ENCODE assay signal across 1 cellular context in the genomic region with DNA sequence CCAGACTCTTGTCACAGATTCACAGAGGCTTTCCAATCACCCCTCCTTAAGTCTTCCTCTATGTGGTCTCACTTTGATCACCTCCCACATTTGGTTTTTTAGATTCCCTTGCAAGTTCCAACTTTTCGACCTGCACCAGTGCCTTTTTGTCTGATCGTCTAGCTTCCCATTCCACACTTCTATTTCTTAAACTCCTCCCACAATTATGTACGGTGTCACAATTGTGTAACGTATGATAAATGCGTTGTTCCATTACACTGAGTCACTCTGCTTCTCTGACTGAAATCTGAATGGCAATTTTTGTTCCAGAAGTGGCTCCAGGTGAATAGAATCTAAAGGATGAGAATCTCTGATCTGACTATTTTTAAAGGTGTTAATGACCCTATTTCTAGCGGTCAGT.
TF ChIP-seq lines count a peak whose summit lies in the region.

No MANE protein-coding gene starts in this region.

TF ChIP-seq in GM23338, 12 proteins besides CTCF, POLR2A, EP300 and RAD21 (continued from another document):
- TF ChIP-seq, protein P1, sequence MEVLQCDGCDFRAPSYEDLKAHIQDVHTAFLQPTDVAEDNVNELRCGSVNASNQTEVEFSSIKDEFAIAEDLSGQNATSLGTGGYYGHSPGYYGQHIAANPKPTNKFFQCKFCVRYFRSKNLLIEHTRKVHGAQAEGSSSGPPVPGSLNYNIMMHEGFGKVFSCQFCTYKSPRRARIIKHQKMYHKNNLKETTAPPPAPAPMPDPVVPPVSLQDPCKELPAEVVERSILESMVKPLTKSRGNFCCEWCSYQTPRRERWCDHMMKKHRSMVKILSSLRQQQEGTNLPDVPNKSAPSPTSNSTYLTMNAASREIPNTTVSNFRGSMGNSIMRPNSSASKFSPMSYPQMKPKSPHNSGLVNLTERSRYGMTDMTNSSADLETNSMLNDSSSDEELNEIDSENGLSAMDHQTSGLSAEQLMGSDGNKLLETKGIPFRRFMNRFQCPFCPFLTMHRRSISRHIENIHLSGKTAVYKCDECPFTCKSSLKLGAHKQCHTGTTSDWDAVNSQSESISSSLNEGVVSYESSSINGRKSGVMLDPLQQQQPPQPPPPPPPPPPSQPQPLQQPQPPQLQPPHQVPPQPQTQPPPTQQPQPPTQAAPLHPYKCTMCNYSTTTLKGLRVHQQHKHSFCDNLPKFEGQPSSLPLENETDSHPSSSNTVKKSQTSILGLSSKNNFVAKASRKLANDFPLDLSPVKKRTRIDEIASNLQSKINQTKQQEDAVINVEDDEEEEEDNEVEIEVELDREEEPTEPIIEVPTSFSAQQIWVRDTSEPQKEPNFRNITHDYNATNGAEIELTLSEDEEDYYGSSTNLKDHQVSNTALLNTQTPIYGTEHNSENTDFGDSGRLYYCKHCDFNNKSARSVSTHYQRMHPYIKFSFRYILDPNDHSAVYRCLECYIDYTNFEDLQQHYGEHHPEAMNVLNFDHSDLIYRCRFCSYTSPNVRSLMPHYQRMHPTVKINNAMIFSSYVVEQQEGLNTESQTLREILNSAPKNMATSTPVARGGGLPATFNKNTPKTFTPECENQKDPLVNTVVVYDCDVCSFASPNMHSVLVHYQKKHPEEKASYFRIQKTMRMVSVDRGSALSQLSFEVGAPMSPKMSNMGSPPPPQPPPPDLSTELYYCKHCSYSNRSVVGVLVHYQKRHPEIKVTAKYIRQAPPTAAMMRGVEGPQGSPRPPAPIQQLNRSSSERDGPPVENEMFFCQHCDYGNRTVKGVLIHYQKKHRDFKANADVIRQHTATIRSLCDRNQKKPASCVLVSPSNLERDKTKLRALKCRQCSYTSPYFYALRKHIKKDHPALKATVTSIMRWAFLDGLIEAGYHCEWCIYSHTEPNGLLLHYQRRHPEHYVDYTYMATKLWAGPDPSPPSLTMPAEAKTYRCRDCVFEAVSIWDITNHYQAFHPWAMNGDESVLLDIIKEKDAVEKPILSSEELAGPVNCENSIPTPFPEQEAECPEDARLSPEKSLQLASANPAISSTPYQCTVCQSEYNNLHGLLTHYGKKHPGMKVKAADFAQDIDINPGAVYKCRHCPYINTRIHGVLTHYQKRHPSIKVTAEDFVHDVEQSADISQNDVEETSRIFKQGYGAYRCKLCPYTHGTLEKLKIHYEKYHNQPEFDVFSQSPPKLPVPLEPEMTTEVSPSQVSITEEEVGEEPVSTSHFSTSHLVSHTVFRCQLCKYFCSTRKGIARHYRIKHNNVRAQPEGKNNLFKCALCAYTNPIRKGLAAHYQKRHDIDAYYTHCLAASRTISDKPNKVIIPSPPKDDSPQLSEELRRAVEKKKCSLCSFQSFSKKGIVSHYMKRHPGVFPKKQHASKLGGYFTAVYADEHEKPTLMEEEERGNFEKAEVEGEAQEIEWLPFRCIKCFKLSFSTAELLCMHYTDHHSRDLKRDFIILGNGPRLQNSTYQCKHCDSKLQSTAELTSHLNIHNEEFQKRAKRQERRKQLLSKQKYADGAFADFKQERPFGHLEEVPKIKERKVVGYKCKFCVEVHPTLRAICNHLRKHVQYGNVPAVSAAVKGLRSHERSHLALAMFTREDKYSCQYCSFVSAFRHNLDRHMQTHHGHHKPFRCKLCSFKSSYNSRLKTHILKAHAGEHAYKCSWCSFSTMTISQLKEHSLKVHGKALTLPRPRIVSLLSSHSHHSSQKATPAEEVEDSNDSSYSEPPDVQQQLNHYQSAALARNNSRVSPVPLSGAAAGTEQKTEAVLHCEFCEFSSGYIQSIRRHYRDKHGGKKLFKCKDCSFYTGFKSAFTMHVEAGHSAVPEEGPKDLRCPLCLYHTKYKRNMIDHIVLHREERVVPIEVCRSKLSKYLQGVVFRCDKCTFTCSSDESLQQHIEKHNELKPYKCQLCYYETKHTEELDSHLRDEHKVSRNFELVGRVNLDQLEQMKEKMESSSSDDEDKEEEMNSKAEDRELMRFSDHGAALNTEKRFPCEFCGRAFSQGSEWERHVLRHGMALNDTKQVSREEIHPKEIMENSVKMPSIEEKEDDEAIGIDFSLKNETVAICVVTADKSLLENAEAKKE (CRISPR knock-in tag; IDR thresholded peaks at IDR 0.05), result no peak
- TF ChIP-seq CREB1 (CRISPR knock-in tag; IDR thresholded peaks at IDR 0.05; ENCODE audit: low read depth), result no peak
- no peak for TF ChIP-seq ZNF331 (CRISPR knock-in tag; IDR thresholded peaks at IDR 0.05; ENCODE audit: low read depth)
- no peak for TF ChIP-seq NANOG (IDR thresholded peaks at IDR 0.05; ENCODE audit: borderline replicate concordance)
- TF ChIP-seq, protein P2, sequence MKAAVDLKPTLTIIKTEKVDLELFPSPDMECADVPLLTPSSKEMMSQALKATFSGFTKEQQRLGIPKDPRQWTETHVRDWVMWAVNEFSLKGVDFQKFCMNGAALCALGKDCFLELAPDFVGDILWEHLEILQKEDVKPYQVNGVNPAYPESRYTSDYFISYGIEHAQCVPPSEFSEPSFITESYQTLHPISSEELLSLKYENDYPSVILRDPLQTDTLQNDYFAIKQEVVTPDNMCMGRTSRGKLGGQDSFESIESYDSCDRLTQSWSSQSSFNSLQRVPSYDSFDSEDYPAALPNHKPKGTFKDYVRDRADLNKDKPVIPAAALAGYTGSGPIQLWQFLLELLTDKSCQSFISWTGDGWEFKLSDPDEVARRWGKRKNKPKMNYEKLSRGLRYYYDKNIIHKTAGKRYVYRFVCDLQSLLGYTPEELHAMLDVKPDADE (IDR thresholded peaks at IDR 0.05), result no peak
- TF ChIP-seq JUNB (IDR thresholded peaks at IDR 0.05; ENCODE audit: unreplicated experiment), result no peak
- TF ChIP-seq, protein P3, sequence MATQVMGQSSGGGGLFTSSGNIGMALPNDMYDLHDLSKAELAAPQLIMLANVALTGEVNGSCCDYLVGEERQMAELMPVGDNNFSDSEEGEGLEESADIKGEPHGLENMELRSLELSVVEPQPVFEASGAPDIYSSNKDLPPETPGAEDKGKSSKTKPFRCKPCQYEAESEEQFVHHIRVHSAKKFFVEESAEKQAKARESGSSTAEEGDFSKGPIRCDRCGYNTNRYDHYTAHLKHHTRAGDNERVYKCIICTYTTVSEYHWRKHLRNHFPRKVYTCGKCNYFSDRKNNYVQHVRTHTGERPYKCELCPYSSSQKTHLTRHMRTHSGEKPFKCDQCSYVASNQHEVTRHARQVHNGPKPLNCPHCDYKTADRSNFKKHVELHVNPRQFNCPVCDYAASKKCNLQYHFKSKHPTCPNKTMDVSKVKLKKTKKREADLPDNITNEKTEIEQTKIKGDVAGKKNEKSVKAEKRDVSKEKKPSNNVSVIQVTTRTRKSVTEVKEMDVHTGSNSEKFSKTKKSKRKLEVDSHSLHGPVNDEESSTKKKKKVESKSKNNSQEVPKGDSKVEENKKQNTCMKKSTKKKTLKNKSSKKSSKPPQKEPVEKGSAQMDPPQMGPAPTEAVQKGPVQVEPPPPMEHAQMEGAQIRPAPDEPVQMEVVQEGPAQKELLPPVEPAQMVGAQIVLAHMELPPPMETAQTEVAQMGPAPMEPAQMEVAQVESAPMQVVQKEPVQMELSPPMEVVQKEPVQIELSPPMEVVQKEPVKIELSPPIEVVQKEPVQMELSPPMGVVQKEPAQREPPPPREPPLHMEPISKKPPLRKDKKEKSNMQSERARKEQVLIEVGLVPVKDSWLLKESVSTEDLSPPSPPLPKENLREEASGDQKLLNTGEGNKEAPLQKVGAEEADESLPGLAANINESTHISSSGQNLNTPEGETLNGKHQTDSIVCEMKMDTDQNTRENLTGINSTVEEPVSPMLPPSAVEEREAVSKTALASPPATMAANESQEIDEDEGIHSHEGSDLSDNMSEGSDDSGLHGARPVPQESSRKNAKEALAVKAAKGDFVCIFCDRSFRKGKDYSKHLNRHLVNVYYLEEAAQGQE (IDR thresholded peaks at IDR 0.05; ENCODE audit: unreplicated experiment), result no peak
- no peak for TF ChIP-seq EZH2phosphoT487 (IDR thresholded peaks at IDR 0.05; ENCODE audit: unreplicated experiment)
